In genomic region chr6:159969204-159969912, GRCh38 we compare ENCODE assay signal across 8 cellular contexts. TPM values are rescaled to one million over a fixed set of nuclear protein-coding genes. Genes with fewer than 3 reads are reported as not detected.
DNase-seq lines count a peak whose midpoint lies in the region; ATAC-seq and TF ChIP-seq lines count a peak whose summit lies in the region.

No MANE protein-coding gene starts in this region.

- POLR2A ChIA-PET in WTC11 (lab: Charles Lee), result no interaction called here

- no peaks in the 10 kb centered on the region for H3K36me3 ChIP-seq in upper lobe of right lung

- ATAC-seq in GM19395 (IDR thresholded peaks at IDR 0.05; ENCODE audit: unreplicated experiment) (peak; percentile 38), HG03432 (IDR thresholded peaks at IDR 0.05; ENCODE audit: unreplicated experiment) (peak; percentile 35), WTC11 (peak; percentile 10), upper lobe of right lung (peak; percentile 45)

- H3K4me3 Mint-ChIP-seq in CD14-positive monocyte (peak overlapping the region; percentile 95 to 96), WTC11 (peak overlapping the region; percentile 91)

- H3K27me3 Mint-ChIP-seq in CD14-positive monocyte (ENCODE audit: low read depth in 3 of 3) (peaks cover 7 to 11% (median 8%) of the 10 kb centered on the region in 3 donors), WTC11 (ENCODE audit: low read depth) (peaks cover 31% of the 10 kb centered on the region)

- H3K4me1 ChIP-seq in mononuclear cell (ENCODE audit: insufficient read depth, low read length), result peaks cover 74% of the 10 kb centered on the region
- H3K4me1 ChIP-seq in upper lobe of right lung, result peaks cover 43% of the 10 kb centered on the region

- H3K4me3 ChIP-seq in mononuclear cell (ENCODE audit: low read length) (peak overlapping the region; percentile 77), upper lobe of right lung (peak overlapping the region; percentile 92)

- H3K9me3 Mint-ChIP-seq in CD14-positive monocyte (peaks cover 0 to 3% (median 0%) of the 10 kb centered on the region in 7 donors), WTC11 (no peaks in the 10 kb centered on the region)

- TF ChIP-seq CTCF in CD14-positive monocyte (IDR thresholded peaks at IDR 0.05), result no peak
- no peak for TF ChIP-seq CTCF in WTC11 (IDR thresholded peaks at IDR 0.05)
- no peak for TF ChIP-seq CTCF in upper lobe of right lung (IDR thresholded peaks at IDR 0.05)

- intact Hi-C loops in CD14-positive monocyte (cut with micrococcal nuclease) (loop anchor here in 1 of 2 donors (2.0 kb wide), 1 partner anchor 13 kb away; no protein-coding TSS in a partner anchor), upper lobe of right lung (cut with DNase I) (no loop called here)

- peak overlapping the region; percentile 64 to 97 (median 92) for H3K27ac Mint-ChIP-seq in CD14-positive monocyte
- H3K27ac Mint-ChIP-seq in WTC11, result no peak overlapping the region

- H3K9me3 ChIP-seq in mononuclear cell (ENCODE audit: low read depth, low read length) (no peaks in the 10 kb centered on the region), upper lobe of right lung (no peaks in the 10 kb centered on the region)

- H3K36me3 Mint-ChIP-seq in CD14-positive monocyte (peaks cover 27 to 31% of the 10 kb centered on the region in 2 donors), WTC11 (no peaks in the 10 kb centered on the region)

- H3K4me1 Mint-ChIP-seq in CD14-positive monocyte (peaks cover 75% of the 10 kb centered on the region), WTC11 (peaks cover 40% of the 10 kb centered on the region)

- CTCF ChIA-PET in WTC11 (lab: Charles Lee), result interaction anchor here (1.2 kb wide), 1 partner anchor 106 kb away, joined by 4 read pairs; no protein-coding TSS in a partner anchor

- DNase-seq in CD14-positive monocyte (ENCODE audit: low spot score) (no peak), WTC11 (ENCODE audit: low spot score) (peak; percentile 41), ecto neural progenitor cell (ENCODE audit: low spot score) (peak; percentile 74), upper lobe of right lung (peak; percentile 82), KG1 (lab: John Stamatoyannopoulos, UW) (no peak)

- H3K27ac ChIP-seq in upper lobe of right lung, result peak overlapping the region; percentile 94

- H3K27me3 ChIP-seq in mononuclear cell (ENCODE audit: insufficient read depth, low read length) (no peaks in the 10 kb centered on the region), upper lobe of right lung (no peaks in the 10 kb centered on the region)

TF ChIP-seq in WTC11, 78 proteins besides CTCF, POLR2A, EP300 and RAD21:
- TF ChIP-seq EMX1 (CRISPR knock-in tag; IDR thresholded peaks at IDR 0.05), result no peak
- 0 out of 2 replicates have a peak, but pooled peaks have one; percentile 20 for TF ChIP-seq ELF4 (CRISPR knock-in tag; IDR thresholded peaks at IDR 0.05; ENCODE audit: low read depth)
- no peak for TF ChIP-seq HMGA2 (CRISPR knock-in tag; IDR thresholded peaks at IDR 0.05)
- TF ChIP-seq USF2 (CRISPR knock-in tag; IDR thresholded peaks at IDR 0.05), result 0 out of 2 replicates have a peak, but pooled peaks have one; percentile 26
- no peak; the same call in 1 of the 2 replicates for TF ChIP-seq GABPB1 (CRISPR knock-in tag; IDR thresholded peaks at IDR 0.05)
- peak; percentile 16; the same call in 1 of the 2 replicates for TF ChIP-seq FOXP1 (CRISPR knock-in tag; IDR thresholded peaks at IDR 0.05; ENCODE audit: borderline replicate concordance)
- no peak for TF ChIP-seq OVOL2 (CRISPR knock-in tag; IDR thresholded peaks at IDR 0.05; ENCODE audit: borderline replicate concordance)
- peak; percentile 35; the same call in 1 of the 2 replicates for TF ChIP-seq E2F5 (CRISPR knock-in tag; IDR thresholded peaks at IDR 0.05)
- peak; percentile 72; the same call in 1 of the 2 replicates for TF ChIP-seq HMGXB4 (CRISPR knock-in tag; IDR thresholded peaks at IDR 0.05)

RNA-seq across cellular contexts. Expression of gene IGF2R, which starts 0.5 kb away (rescaled TPM):
- polyA plus RNA-seq in CD14-positive monocyte, result 1 to 10 TPM; 6.9 to 8.2 TPM
- 59.4 to 75.3 TPM (median 62.3 TPM) in 3 replicates for total RNA-seq in WTC11 (2021)
- total RNA-seq in mononuclear cell, result 49.3 TPM
- 144 TPM for total RNA-seq in upper lobe of right lung

Comparison
In these comparisons a context has a peak if more than half of its experiments do, and no peak if none do; other contexts are left out.
1. DNase-seq: peak in WTC11 (single experiment), ecto neural progenitor cell (single experiment) and upper lobe of right lung (single experiment); none in CD14-positive monocyte (single experiment) and KG1 (single experiment).
2. Peak in every context shown above with its lines, with median percentiles within 50 percentile points of each other: ATAC-seq.